7 cellular contexts compared by ENCODE assay signal in the genomic region with DNA sequence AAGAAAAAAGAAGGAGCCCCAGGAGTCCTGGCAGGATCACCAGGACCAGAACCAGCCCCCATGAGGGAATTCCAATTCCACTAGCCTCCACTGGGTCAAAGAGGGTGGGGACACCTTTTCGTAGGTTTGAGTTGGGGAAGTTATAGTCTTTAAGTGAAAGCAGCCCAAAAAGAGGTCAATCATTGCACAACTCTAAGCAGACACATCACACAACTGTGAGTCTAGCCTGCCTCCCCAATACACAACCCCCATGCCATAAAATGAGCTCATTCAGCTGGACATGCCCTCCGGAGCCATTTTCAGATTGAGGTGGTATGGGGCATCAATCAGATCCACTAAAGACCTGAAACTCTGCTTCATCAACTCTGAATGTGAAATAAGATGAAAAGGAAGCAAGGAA.
"Had no signal": no experiment of that assay in that cellular context is flagged by ENCODE, and none has a peak within 500 bp of the region (broad histone marks: within the 10 kb centered on the region; RNA-seq: fewer than 3 reads in every experiment).

No MANE protein-coding gene starts in this region.

- H3K27ac ChIP-seq: HL-60, KMS-11 had no signal

- H3K9ac ChIP-seq: KMS-11 had no signal

- H3K4me3 ChIP-seq: K562 had no signal

- DNase-seq: IMR-90, KBM-7, KG1 had no signal

- H3K9me3 Mint-ChIP-seq: IgD-negative memory B cell had no signal

- H3K4me3 Mint-ChIP-seq: IgD-negative memory B cell had no signal

- H3K27me3 Mint-ChIP-seq: IgD-negative memory B cell had no signal

- H3K4me2 ChIP-seq: KMS-11 had no signal

- H3K36me3 Mint-ChIP-seq: IgD-negative memory B cell had no signal

- H3K27ac Mint-ChIP-seq: IgD-negative memory B cell had no signal

- H3K4me1 Mint-ChIP-seq: IgD-negative memory B cell had no signal
